Comparison of ENCODE assay signal across 17 cellular contexts in genomic region chr19:18107235-18108083, GRCh38. TPM values are rescaled to one million over a fixed set of nuclear protein-coding genes. Genes with fewer than 3 reads are reported as not detected.
DNase-seq lines count a peak whose midpoint lies in the region; ATAC-seq, FAIRE-seq and TF ChIP-seq lines count a peak whose summit lies in the region.
"Had no signal": no experiment of that assay in that cellular context is flagged by ENCODE, and none has a peak within 500 bp of the region (broad histone marks: within the 10 kb centered on the region; RNA-seq: fewer than 3 reads in every experiment).

No MANE protein-coding gene starts in this region.

- no peaks in the 10 kb centered on the region for H3K9me2 ChIP-seq in OCI-LY7 (ENCODE audit: insufficient read depth, low read length)
- H3K9me2 ChIP-seq in hepatocyte (replicated peaks; ENCODE audit: insufficient read depth): no peaks in the 10 kb centered on the region

- intact Hi-C loops in OCI-LY7 (cut with micrococcal nuclease; ENCODE audit: unreplicated experiment): no loop called here

- peaks cover 93% of the 10 kb centered on the region for H3K4me1 ChIP-seq in BLaER1
- peaks cover 80% of the 10 kb centered on the region for H3K4me1 ChIP-seq in OCI-LY7 (ENCODE audit: insufficient read depth, low read length, poor library complexity, severe bottlenecking)
- H3K4me1 ChIP-seq in hepatocyte (ENCODE audit: insufficient read depth): peaks cover 21% of the 10 kb centered on the region

- DNase-seq in GM12891 (ENCODE audit: insufficient read length, low spot score) (no peak), OCI-LY7 (ENCODE audit: low spot score) (peak; percentile 69), hepatocyte (ENCODE audit: low spot score) (no peak), A172 (ENCODE audit: low spot score) (no peak)
- DNase-seq in stimulated activated CD4-positive, alpha-beta T cell treated with anti-CD3 and anti-CD28 coated beads, Interleukin-1b, Interleukin-23, amount 100 ng/mL, for 48 hours: no peak
- DNase-seq: activated CD8-positive, alpha-beta memory T cell treated with anti-CD3 and anti-CD28 coated beads for 24 hours; activated naive CD4-positive, alpha-beta T cell treated with anti-CD3 and anti-CD28 coated beads, Interleukin-2, amount 50 U/mL, for 16 hours; CD8-positive, alpha-beta memory T cell; central memory CD4-positive, alpha-beta T cell; NCI-H187 treated with DMSO at 0.1 percent for 48 hours; stomach; T1000 had no signal

- H3K27me3 ChIP-seq in BLaER1 (no peaks in the 10 kb centered on the region), hepatocyte (no peaks in the 10 kb centered on the region)
- H3K27me3 ChIP-seq: right atrium auricular region had no signal

- H3K9me3 ChIP-seq in BLaER1: no peaks in the 10 kb centered on the region
- no peaks in the 10 kb centered on the region for H3K9me3 ChIP-seq in OCI-LY7 (ENCODE audit: low read length)
- H3K9me3 ChIP-seq in hepatocyte (ENCODE audit: low read depth): no peaks in the 10 kb centered on the region
- H3K9me3 ChIP-seq: right atrium auricular region, stomach had no signal

- H4K20me1 ChIP-seq in BLaER1 (peaks cover 35% of the 10 kb centered on the region), OCI-LY7 (ENCODE audit: insufficient read depth, low read length) (no peaks in the 10 kb centered on the region), hepatocyte (ENCODE audit: insufficient read depth, poor library complexity, severe bottlenecking) (no peaks in the 10 kb centered on the region)

- 91% methylated on average over 14 of the region's 14 CpGs for WGBS in hepatocyte (ENCODE audit: low lambda C conversion rate, missing lambda C conversion rate)

- BruUV-seq in OCI-LY7 (replicated peaks; lab: Mats Ljungman, UMichigan): no TSS peak

- no peak overlapping the region for H3K9ac ChIP-seq in BLaER1

- H2AFZ ChIP-seq in OCI-LY7 (ENCODE audit: low read length): no peak overlapping the region
- H2AFZ ChIP-seq in hepatocyte: no peak overlapping the region

- 0 out of 2 replicates have a peak, but pooled peaks cover 8% of the 10 kb centered on the region for H3K79me2 ChIP-seq in OCI-LY7 (ENCODE audit: insufficient read depth, low read depth, low read length)
- H3K79me2 ChIP-seq in hepatocyte: peaks cover 3% of the 10 kb centered on the region

- TF ChIP-seq CTCF in OCI-LY7 (conservative IDR thresholded peaks at IDR 0.05; ENCODE audit: low read length) (no peak), hepatocyte (IDR thresholded peaks at IDR 0.05; ENCODE audit: poor library complexity) (no peak)

- POLR2A ChIA-PET in OCI-LY7 (lab: Charles Lee): interaction anchor here (0.5 to 1.0 kb wide), 4 partner anchors 8 to 1560 kb away, joined by 3 to 5 read pairs (median 4); no protein-coding TSS in a partner anchor

- H3K36me3 ChIP-seq in BLaER1 (peaks cover 20% of the 10 kb centered on the region), OCI-LY7 (ENCODE audit: insufficient read depth, low read length) (peaks cover 55% of the 10 kb centered on the region), hepatocyte (replicated peaks; ENCODE audit: insufficient read depth, low read depth) (no peaks in the 10 kb centered on the region)
- H3K36me3 ChIP-seq: right atrium auricular region had no signal

- CTCF ChIA-PET in OCI-LY7 (lab: Charles Lee; ENCODE audit: unreplicated experiment): interaction anchor here (0.8 kb wide), 1 partner anchor 8 kb away, joined by 4 read pairs; no protein-coding TSS in a partner anchor

- no peak for ATAC-seq in HG02938 (IDR thresholded peaks at IDR 0.05; ENCODE audit: unreplicated experiment)
- ATAC-seq in GM18868 (IDR thresholded peaks at IDR 0.05; ENCODE audit: unreplicated experiment): no peak
- ATAC-seq: Panc1 had no signal

- no peak overlapping the region for H3K4me3 ChIP-seq in BLaER1
- H3K4me3 ChIP-seq in OCI-LY7 (ENCODE audit: low read depth, low read length, poor library complexity, severe bottlenecking): no peak overlapping the region
- H3K4me3 ChIP-seq in hepatocyte: no peak overlapping the region
- H3K4me3 ChIP-seq: right atrium auricular region, stomach had no signal

- H3K4me2 ChIP-seq in BLaER1 (peak overlapping the region; percentile 99), OCI-LY7 (ENCODE audit: low read length) (peak overlapping the region; percentile 75), hepatocyte (no peak overlapping the region)

- peak overlapping the region; percentile 84 for H3K27ac ChIP-seq in BLaER1
- peak overlapping the region; percentile 54 for H3K27ac ChIP-seq in OCI-LY7 (ENCODE audit: low read depth, low read length, poor library complexity, severe bottlenecking)
- peak overlapping the region; percentile 96 for H3K27ac ChIP-seq in hepatocyte
- H3K27ac ChIP-seq: right atrium auricular region, stomach had no signal

- no peak for FAIRE-seq in GM12891 (lab: Jason Lieb, UNC)

- TF ChIP-seq POLR2A in GM12891 (IDR thresholded peaks at IDR 0.05; ENCODE audit: low read depth, low read length): no peak

TF ChIP-seq in GM12891, 5 proteins besides CTCF, POLR2A, EP300 and RAD21:
- TF ChIP-seq SPI1 (IDR thresholded peaks at IDR 0.05; ENCODE audit: low read depth, low read length) (0 out of 2 replicates have a peak, but pooled peaks have one; percentile 12), PAX5 (IDR thresholded peaks at IDR 0.05; ENCODE audit: insufficient read depth, low read length, severe bottlenecking) (no peak)

RNA-seq across cellular contexts. Expression of gene MAST3, which starts 9.9 kb away (rescaled TPM):
- 7.2 TPM for polyA plus RNA-seq in GM12891 (2012; ENCODE audit: low read depth, missing spikeins)
- total RNA-seq in OCI-LY7 (2014; rRNA removed; shearing (Covaris generic)): 14.3 and 14.8 TPM in 2 replicates
- total RNA-seq in OCI-LY7 (2022) (31.0 and 31.4 TPM in 2 replicates), hepatocyte (5.5 and 9.7 TPM in 2 replicates)
- polyA plus RNA-seq in hepatocyte: 10.3 and 11.1 TPM in 2 replicates
- total RNA-seq in A172 (2014; rRNA removed; shearing (Covaris generic)): 2.7 and 3.0 TPM in 2 replicates

RNA-seq across cellular contexts. Expression of gene IL12RB1, which starts 20.7 kb away (rescaled TPM):
- polyA plus RNA-seq in GM12891 (2012; ENCODE audit: low read depth, missing spikeins): 13.5 TPM
- 6.0 and 7.7 TPM in 2 replicates for total RNA-seq in OCI-LY7 (2014; rRNA removed; shearing (Covaris generic))
- total RNA-seq in OCI-LY7 (2022) (26.0 and 41.7 TPM in 2 replicates), hepatocyte (not detected in 2 replicates)
- not detected in 2 replicates for polyA plus RNA-seq in hepatocyte
- total RNA-seq in A172 (2014; rRNA removed; shearing (Covaris generic)): 0.93 TPM in 1 of 2 replicates, not detected in the other

RNA-seq across cellular contexts. Expression of gene PIK3R2, which starts 45.5 kb away (rescaled TPM):
- 6.7 TPM for polyA plus RNA-seq in GM12891 (2012; ENCODE audit: low read depth, missing spikeins)
- total RNA-seq in OCI-LY7 (2014; rRNA removed; shearing (Covaris generic)): 1.6 and 3.2 TPM in 2 replicates
- total RNA-seq in OCI-LY7 (2022) (20.5 and 30.0 TPM in 2 replicates), hepatocyte (29.9 and 38.7 TPM in 2 replicates)
- polyA plus RNA-seq in hepatocyte: 49.5 and 52.2 TPM in 2 replicates
- total RNA-seq in A172 (2014; rRNA removed; shearing (Covaris generic)): 32.3 and 43.2 TPM in 2 replicates
